9 cellular contexts compared by ENCODE assay signal in the genomic region with DNA sequence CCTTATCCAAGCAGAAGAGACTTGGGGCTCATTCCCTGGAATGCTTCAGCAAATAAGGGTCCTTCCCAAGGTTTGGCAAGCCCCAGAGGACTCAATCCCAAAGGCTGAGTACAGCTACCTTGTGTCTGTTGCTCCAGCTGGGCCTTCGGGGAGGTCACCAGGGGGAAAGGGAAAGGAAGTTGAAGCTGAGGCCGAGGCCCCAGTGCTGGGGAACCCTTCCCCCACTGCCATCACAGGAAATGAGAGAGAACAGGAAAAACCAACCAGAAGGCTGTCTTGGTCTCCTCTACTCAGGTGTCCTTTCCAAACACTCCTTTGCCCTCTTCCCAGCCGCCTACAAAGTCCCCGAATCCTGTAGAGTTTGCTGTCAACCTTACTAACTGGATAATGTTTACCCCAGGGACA. TPM values are rescaled to one million over a fixed set of nuclear protein-coding genes. Genes with fewer than 3 reads are reported as not detected.
DNase-seq lines count a peak whose midpoint lies in the region; ATAC-seq and TF ChIP-seq lines count a peak whose summit lies in the region.
"Had no signal": no experiment of that assay in that cellular context is flagged by ENCODE, and none has a peak within 500 bp of the region (broad histone marks: within the 10 kb centered on the region; RNA-seq: fewer than 3 reads in every experiment).

No MANE protein-coding gene starts in this region.

- no peak for ATAC-seq in GM23338

- H3K4me1 Mint-ChIP-seq in GM23338 (peaks cover 66% of the 10 kb centered on the region), brain (peaks cover 76% of the 10 kb centered on the region)

- no peak for TF ChIP-seq POLR2A in vagina (IDR thresholded peaks at IDR 0.05)

- peaks cover 11% of the 10 kb centered on the region for H3F3A ChIP-seq in GM23338 (replicated peaks; ENCODE audit: low read depth)

- H3K4me3 ChIP-seq in GM12865 (ENCODE audit: low read depth, low read length): peak overlapping the region; percentile 71
- peak overlapping the region; percentile 33; the same call in 1 of the 2 replicates for H3K4me3 ChIP-seq in GM23338
- H3K4me3 ChIP-seq in OCI-LY3 (ENCODE audit: low read length): peak overlapping the region; percentile 66
- peak overlapping the region; percentile 0 to 33 for H3K4me3 ChIP-seq in vagina

- H3K27me3 Mint-ChIP-seq in GM23338 (ENCODE audit: insufficient read depth, low read depth, poor library complexity) (peaks cover 29% of the 10 kb centered on the region), brain (peaks cover 8% of the 10 kb centered on the region)

- H4K20me1 ChIP-seq in GM23338 (replicated peaks; ENCODE audit: insufficient read depth) (peaks cover 7% of the 10 kb centered on the region), OCI-LY3 (ENCODE audit: insufficient read depth, low read length) (peaks cover 32% of the 10 kb centered on the region)

- H3K4me2 ChIP-seq in GM23338 (peak overlapping the region; percentile 75), OCI-LY3 (ENCODE audit: low read length) (peak overlapping the region; percentile 94)

- H2AFZ ChIP-seq in GM23338: no peak overlapping the region
- H2AFZ ChIP-seq in OCI-LY3 (ENCODE audit: low read depth, low read length): no peak overlapping the region; the same call in 1 of the 2 replicates

- H3K36me3 ChIP-seq in GM23338 (ENCODE audit: insufficient read depth) (peaks cover 15% of the 10 kb centered on the region; the same call in 1 of the 2 replicates), OCI-LY3 (replicated peaks; ENCODE audit: low read depth, low read length) (peaks cover 32% of the 10 kb centered on the region), vagina (peaks cover 0 to 38% of the 10 kb centered on the region in 2 donors)

- H3K27ac Mint-ChIP-seq in GM23338 (peak overlapping the region; percentile 86), brain (peak overlapping the region; percentile 88 to 99 (median 98))

- H3K27ac ChIP-seq in GM23338 (ENCODE audit: low read depth): no peak overlapping the region
- peak overlapping the region; percentile 80 for H3K27ac ChIP-seq in OCI-LY3 (ENCODE audit: low read length)
- peak overlapping the region; percentile 100 for H3K27ac ChIP-seq in vagina

- no peaks in the 10 kb centered on the region for H3K9me2 ChIP-seq in GM23338 (ENCODE audit: insufficient read depth)

- H3K9ac ChIP-seq in OCI-LY3 (ENCODE audit: low read length): peak overlapping the region; percentile 71

- intact Hi-C loops in vagina (cut with DNase I): loop anchor here (5.0 kb wide), 1 partner anchor 40 kb away; the partner anchor contains the start of genes GORASP1 and TTC21A

- H3K9me3 Mint-ChIP-seq in GM23338: no peaks in the 10 kb centered on the region; the same call in 2 of the 3 replicates
- H3K9me3 Mint-ChIP-seq in brain: peaks cover 0 to 5% (median 0%) of the 10 kb centered on the region in 5 experiments

- H3K4me3 Mint-ChIP-seq in GM23338 (peak overlapping the region; percentile 19), brain (peak overlapping the region; percentile 69 to 100 (median 97))

- H3K9me3 ChIP-seq in OCI-LY3 (ENCODE audit: insufficient read depth, low read length): no peaks in the 10 kb centered on the region
- H3K9me3 ChIP-seq in vagina: no peaks in the 10 kb centered on the region

- no peak for TF ChIP-seq CTCF in GM12865 (IDR thresholded peaks at IDR 0.05; ENCODE audit: insufficient read depth, low read depth, low read length, missing control alignments)
- TF ChIP-seq CTCF in GM23338 (conservative IDR thresholded peaks at IDR 0.05; ENCODE audit: low read depth in 2 of 2): no peak
- TF ChIP-seq CTCF in OCI-LY3 (IDR thresholded peaks at IDR 0.05; ENCODE audit: low read depth, low read length): no peak
- no peak for TF ChIP-seq CTCF in brain (conservative IDR thresholded peaks at IDR 0.05)
- TF ChIP-seq CTCF in vagina (IDR thresholded peaks at IDR 0.05): no peak

- H3K4me1 ChIP-seq in GM23338 (ENCODE audit: insufficient read depth): peaks cover 55% of the 10 kb centered on the region
- H3K4me1 ChIP-seq in OCI-LY3 (ENCODE audit: low read length): peaks cover 67% of the 10 kb centered on the region
- H3K4me1 ChIP-seq in vagina: peaks cover 80% of the 10 kb centered on the region

- DNase-seq in GM12865 (ENCODE audit: low read depth): peak; percentile 84
- peak; percentile 61 for DNase-seq in GM23338 (ENCODE audit: low spot score)
- peak; percentile 82 for DNase-seq in mesenteric fat pad (ENCODE audit: low spot score)
- DNase-seq in vagina (ENCODE audit: extremely low spot score in 2 of 2): no peak
- no peak for DNase-seq in NCI-H1694 treated with DMSO at 0.1 percent for 48 hours (lab: John Stamatoyannopoulos, UW)
- no peak for DNase-seq in dedifferentiated amniotic fluid mesenchymal stem cell (ENCODE audit: extremely low spot score)

- H3K36me3 Mint-ChIP-seq in GM23338 (ENCODE audit: low read depth) (peaks cover 39% of the 10 kb centered on the region), brain (peaks cover 14% of the 10 kb centered on the region)

- H3K27me3 ChIP-seq in GM23338 (ENCODE audit: insufficient read depth): no peaks in the 10 kb centered on the region
- H3K27me3 ChIP-seq in OCI-LY3 (ENCODE audit: low read depth, low read length): no peaks in the 10 kb centered on the region
- H3K27me3 ChIP-seq in vagina: no peaks in the 10 kb centered on the region

- H3K79me2 ChIP-seq in GM23338 (replicated peaks; ENCODE audit: insufficient read depth): peaks cover 46% of the 10 kb centered on the region
- peaks cover 61% of the 10 kb centered on the region for H3K79me2 ChIP-seq in OCI-LY3 (ENCODE audit: low read length)

TF ChIP-seq in GM23338, 12 proteins besides CTCF, POLR2A, EP300 and RAD21:
- TF ChIP-seq REST (IDR thresholded peaks at IDR 0.05; ENCODE audit: unreplicated experiment) (no peak), ZNF331 (CRISPR knock-in tag; IDR thresholded peaks at IDR 0.05; ENCODE audit: low read depth) (no peak), CREB1 (CRISPR knock-in tag; IDR thresholded peaks at IDR 0.05; ENCODE audit: low read depth) (no peak), JUNB (IDR thresholded peaks at IDR 0.05; ENCODE audit: unreplicated experiment) (no peak)
- TF ChIP-seq, protein P1, sequence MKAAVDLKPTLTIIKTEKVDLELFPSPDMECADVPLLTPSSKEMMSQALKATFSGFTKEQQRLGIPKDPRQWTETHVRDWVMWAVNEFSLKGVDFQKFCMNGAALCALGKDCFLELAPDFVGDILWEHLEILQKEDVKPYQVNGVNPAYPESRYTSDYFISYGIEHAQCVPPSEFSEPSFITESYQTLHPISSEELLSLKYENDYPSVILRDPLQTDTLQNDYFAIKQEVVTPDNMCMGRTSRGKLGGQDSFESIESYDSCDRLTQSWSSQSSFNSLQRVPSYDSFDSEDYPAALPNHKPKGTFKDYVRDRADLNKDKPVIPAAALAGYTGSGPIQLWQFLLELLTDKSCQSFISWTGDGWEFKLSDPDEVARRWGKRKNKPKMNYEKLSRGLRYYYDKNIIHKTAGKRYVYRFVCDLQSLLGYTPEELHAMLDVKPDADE (IDR thresholded peaks at IDR 0.05): no peak
TF ChIP-seq in GM23338: peak in this region for 0.

RNA-seq across cellular contexts. Expression of gene CSRNP1, which starts 5.7 kb away (rescaled TPM):
- total RNA-seq in GM23338 (2014; rRNA removed; shearing (Covaris generic)): 8.3 and 10.0 TPM in 2 replicates
- polyA plus RNA-seq in GM23338 (2016; fragmentation: Nextera tagmentation; extraction: Ambion mirVana): 4.7 and 4.9 TPM in 2 replicates
- 9.0 TPM for polyA plus RNA-seq in brain (ENCODE audit: insufficient read depth, low read depth, low replicate concordance)
- total RNA-seq in mesenteric fat pad: 130 TPM
- 99.7 TPM for total RNA-seq in vagina

RNA-seq across cellular contexts. Expression of gene TTC21A, which starts 40.2 kb away (rescaled TPM):
- total RNA-seq in GM23338 (2014; rRNA removed; shearing (Covaris generic)): 2.0 and 2.1 TPM in 2 replicates
- polyA plus RNA-seq in GM23338 (2016; fragmentation: Nextera tagmentation; extraction: Ambion mirVana) (1.8 and 2.5 TPM in 2 replicates), brain (ENCODE audit: insufficient read depth, low read depth, low replicate concordance) (1.7 TPM)
- total RNA-seq in mesenteric fat pad (3.1 TPM), vagina (8.8 TPM)

RNA-seq across cellular contexts. Expression of gene GORASP1, which starts 40.3 kb away (rescaled TPM):
- total RNA-seq in GM23338 (2014; rRNA removed; shearing (Covaris generic)): 32.7 and 38.3 TPM in 2 replicates
- polyA plus RNA-seq in GM23338 (2016; fragmentation: Nextera tagmentation; extraction: Ambion mirVana) (8.5 and 10.3 TPM in 2 replicates), brain (ENCODE audit: insufficient read depth, low read depth, low replicate concordance) (34.3 TPM)
- total RNA-seq in mesenteric fat pad (58.7 TPM), vagina (45.9 TPM)

RNA-seq across cellular contexts. Expression of gene XIRP1, which starts 44.7 kb away (rescaled TPM):
- total RNA-seq in GM23338 (2014; rRNA removed; shearing (Covaris generic)): not detected in 2 replicates
- polyA plus RNA-seq in GM23338 (2016; fragmentation: Nextera tagmentation; extraction: Ambion mirVana) (0.03 TPM in 1 of 2 replicates, not detected in the other), brain (ENCODE audit: insufficient read depth, low read depth, low replicate concordance) (not detected)
- total RNA-seq in mesenteric fat pad (0.10 TPM), vagina (not detected)
- total RNA-seq: subcutaneous adipose tissue had no signal

Comparison
In these comparisons a context has a peak if more than half of its experiments do, and no peak if none do; other contexts are left out.
1. DNase-seq: peak in GM12865 (single experiment), GM23338 (single experiment) and mesenteric fat pad (single experiment); none in vagina (0 of 2), NCI-H1694 treated with DMSO at 0.1 percent for 48 hours (single experiment) and dedifferentiated amniotic fluid mesenchymal stem cell (single experiment).
2. H3K4me3 ChIP-seq: peak in every context shown above with its lines; median percentile 71 in GM12865; 66 in OCI-LY3; 33 in GM23338; 16 in vagina.